ENCODE assay signal across 27 cellular contexts in genomic region chr18:36104749-36105148, GRCh38.
"Had no signal": no experiment of that assay in that cellular context is flagged by ENCODE, and none has a peak within 500 bp of the region (broad histone marks: within the 10 kb centered on the region; RNA-seq: fewer than 3 reads in every experiment).

No MANE protein-coding gene starts in this region.

- H3K27ac ChIP-seq: colonic mucosa, coronary artery, dorsolateral prefrontal cortex, epithelial cell of prostate, esophagus muscularis mucosa, esophagus squamous epithelium, foreskin keratinocyte, gastrocnemius medialis, gastroesophageal sphincter, heart left ventricle, heart right ventricle had no signal

- H3K36me3 ChIP-seq: colonic mucosa had no signal

- DNase-seq: colonic mucosa; cortex of kidney; dermis blood vessel endothelial cell; dorsolateral prefrontal cortex; effector CD4-positive, alpha-beta T cell; effector CD8-positive, alpha-beta T cell; effector memory CD4-positive, alpha-beta T cell; effector memory CD8-positive, alpha-beta T cell; endodermal cell; erythroblast; esophagus squamous epithelium; foreskin fibroblast; foreskin keratinocyte; foreskin melanocyte; gastrocnemius medialis; glutamatergic neuron; head of caudate nucleus; heart left ventricle; heart right ventricle had no signal

- FAIRE-seq: colon, endothelial cell of umbilical vein, frontal cortex had no signal

- ATAC-seq: effector memory CD8-positive, alpha-beta T cell; esophagus mucosa; foreskin keratinocyte; gastrocnemius medialis; gastroesophageal sphincter; heart left ventricle; heart right ventricle had no signal

- H3K9me3 ChIP-seq: colonic mucosa, esophagus muscularis mucosa, gastrocnemius medialis had no signal

- H3K4me3 ChIP-seq: colonic mucosa, coronary artery, dorsolateral prefrontal cortex, esophagus muscularis mucosa, esophagus squamous epithelium, gastrocnemius medialis, gastroesophageal sphincter, heart left ventricle, heart right ventricle had no signal

- H3K4me1 ChIP-seq: colonic mucosa, esophagus muscularis mucosa, foreskin keratinocyte, gastrocnemius medialis, gastroesophageal sphincter, heart left ventricle, heart right ventricle had no signal

- H3K27me3 ChIP-seq: colonic mucosa, dorsolateral prefrontal cortex, foreskin keratinocyte, heart left ventricle had no signal
